In the genomic region with DNA sequence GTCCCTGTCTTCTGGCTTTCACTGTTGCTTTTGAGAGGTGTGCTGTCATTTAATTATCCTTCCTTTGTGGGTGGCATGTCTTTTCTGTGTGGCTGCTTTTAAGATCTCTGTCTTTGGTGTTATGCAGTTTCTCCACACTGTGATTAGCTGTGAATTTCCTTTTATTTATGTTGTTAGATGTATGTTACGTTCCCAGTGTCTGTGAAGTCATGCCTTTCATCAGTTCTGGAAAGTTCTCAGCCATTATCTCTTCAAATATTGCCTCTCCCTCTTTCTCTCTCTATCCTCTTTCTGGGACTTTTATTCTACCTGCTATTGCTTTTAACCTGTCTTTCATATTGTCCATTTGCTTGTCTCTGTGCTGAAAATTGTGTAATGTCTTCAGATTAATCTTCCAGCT, we compare ENCODE assay signal across 37 cellular contexts. TPM values are rescaled to one million over a fixed set of nuclear protein-coding genes. Genes with fewer than 3 reads are reported as not detected.
"Had no signal": no experiment of that assay in that cellular context is flagged by ENCODE, and none has a peak within 500 bp of the region (broad histone marks: within the 10 kb centered on the region; RNA-seq: fewer than 3 reads in every experiment).

No MANE protein-coding gene starts in this region.

- H3K9me3 ChIP-seq: MG63 had no signal

- H3K36me3 ChIP-seq: MG63 had no signal

- DNase-seq: Karpas-422, Kasumi-1, MG63, MM.1S, MV-4-11, NCI-H1048, NCI-H1092, NCI-H1092 treated with DMSO at 0.1 percent for 48 hours, NCI-H1105, NCI-H1105 treated with DMSO at 0.1 percent for 48 hours, NCI-H1417, NCI-H1417 treated with DMSO at 0.1 percent for 48 hours, NCI-H1436, NCI-H1436 treated with DMSO at 0.1 percent for 48 hours, NCI-H146, NCI-H1694, NCI-H1694 treated with DMSO at 0.1 percent for 48 hours, NCI-H187, NCI-H187 treated with DMSO at 0.1 percent for 48 hours, NCI-H1930, NCI-H2029, NCI-H2029 treated with DMSO at 0.1 percent for 48 hours, NCI-H2081, NCI-H2081 treated with DMSO at 0.1 percent for 48 hours, NCI-H2107, NCI-H2171, NCI-H2171 treated with DMSO at 0.1 percent for 48 hours, NCI-H2227 treated with DMSO at 0.1 percent for 48 hours, NCI-H226, NCI-H345, NCI-H446, NCI-H446 treated with DMSO at 0.1 percent for 48 hours, NCI-H510A, NCI-H510A treated with DMSO at 0.1 percent for 48 hours had no signal

- H3K4me3 ChIP-seq: MG63 had no signal

RNA-seq across cellular contexts. Expression of a gene that starts 21.0 kb away (rescaled TPM):
- total RNA-seq: LHCN-M2, M059J, MCF 10A had no signal
